ENCODE assay signal across 8 cellular contexts in the genomic region with DNA sequence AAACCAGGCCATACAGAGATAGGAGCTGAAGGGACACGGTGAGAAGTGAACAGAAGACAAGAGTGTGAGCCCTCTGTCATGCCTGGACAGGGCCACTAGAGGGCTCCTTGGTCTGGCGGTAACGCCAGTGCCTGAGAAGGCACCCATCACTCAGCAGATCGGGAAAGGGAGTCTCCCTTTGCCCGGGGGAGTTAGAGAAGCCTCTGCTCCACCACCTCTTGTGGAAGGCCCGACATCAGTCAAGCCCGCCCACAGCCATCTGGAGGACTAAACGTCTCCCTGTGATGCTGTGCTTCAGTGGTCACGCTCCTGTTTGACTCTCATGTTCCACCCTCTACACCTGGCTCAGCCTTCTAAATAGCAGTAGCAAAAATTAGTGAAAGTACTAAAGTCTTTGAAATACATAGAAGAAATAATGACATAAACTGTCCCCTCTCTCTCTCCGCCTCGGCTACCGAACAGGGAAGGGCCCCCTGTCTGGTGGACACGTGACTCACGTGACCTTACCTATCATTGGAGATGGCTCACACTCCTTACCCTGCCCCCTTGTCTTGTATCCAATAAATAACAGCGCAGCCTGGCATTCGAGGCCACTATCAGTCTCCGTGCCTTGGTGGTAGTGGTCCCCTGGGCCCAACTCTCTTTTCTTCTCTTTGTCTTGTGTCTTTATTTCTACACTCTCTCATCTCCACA.
DNase-seq lines count a peak whose midpoint lies in the region; ATAC-seq and TF ChIP-seq lines count a peak whose summit lies in the region.

No MANE protein-coding gene starts in this region.

- H3K27me3 Mint-ChIP-seq in Calu3 (ENCODE audit: unreplicated experiment), result peaks cover 100% of the 10 kb centered on the region
- H3K27me3 Mint-ChIP-seq in activated naive CD8-positive, alpha-beta T cell treated with anti-CD3 and anti-CD28 coated beads for 36 hours, result peaks cover 70% of the 10 kb centered on the region

- H3K36me3 ChIP-seq in SU-DHL-6 (ENCODE audit: low read length) (no peaks in the 10 kb centered on the region), iPS DF 6.9 (ENCODE audit: control insufficient read depth, insufficient read depth, low read length) (no peaks in the 10 kb centered on the region)

- H3K9me3 Mint-ChIP-seq in Calu3 (ENCODE audit: low read depth, unreplicated experiment), result peaks cover 6% of the 10 kb centered on the region
- peaks cover 17% of the 10 kb centered on the region for H3K9me3 Mint-ChIP-seq in activated naive CD8-positive, alpha-beta T cell treated with anti-CD3 and anti-CD28 coated beads for 36 hours

- peak; percentile 56 for TF ChIP-seq CTCF in Calu3 (IDR thresholded peaks at IDR 0.05; ENCODE audit: unreplicated experiment)
- TF ChIP-seq CTCF in SU-DHL-6 (IDR thresholded peaks at IDR 0.05; ENCODE audit: insufficient read depth, low read length, poor library complexity, severe bottlenecking), result peak; percentile 91

- no CpG with 5 or more reads among the region's 17 CpGs for WGBS in iPS DF 6.9 (ENCODE audit: insufficient coverage, insufficient read length)

- no peak overlapping the region for H3K4me3 Mint-ChIP-seq in Calu3 (ENCODE audit: low read depth, unreplicated experiment)
- no peak overlapping the region for H3K4me3 Mint-ChIP-seq in activated naive CD8-positive, alpha-beta T cell treated with anti-CD3 and anti-CD28 coated beads for 36 hours

- no peaks in the 10 kb centered on the region for H3F3A ChIP-seq in SU-DHL-6 (ENCODE audit: insufficient read depth)

- H3K9me3 ChIP-seq in SU-DHL-6 (ENCODE audit: insufficient read depth, low read length), result peaks cover 19% of the 10 kb centered on the region; the same call in 1 of the 2 replicates
- H3K9me3 ChIP-seq in iPS DF 6.9 (ENCODE audit: control insufficient read depth, insufficient read depth, low read length), result no peaks in the 10 kb centered on the region

- H3K27ac Mint-ChIP-seq in Calu3 (ENCODE audit: unreplicated experiment), result no peak overlapping the region
- H3K27ac Mint-ChIP-seq in activated naive CD8-positive, alpha-beta T cell treated with anti-CD3 and anti-CD28 coated beads for 36 hours, result no peak overlapping the region

- no peaks in the 10 kb centered on the region for H4K20me1 ChIP-seq in SU-DHL-6 (ENCODE audit: low read depth, low read length)

- no peaks in the 10 kb centered on the region for H3K9me2 ChIP-seq in SU-DHL-6 (replicated peaks; ENCODE audit: insufficient read depth, low read length)

- peaks cover 9% of the 10 kb centered on the region for H3K4me1 Mint-ChIP-seq in Calu3 (ENCODE audit: low read depth, unreplicated experiment)
- H3K4me1 Mint-ChIP-seq in activated naive CD8-positive, alpha-beta T cell treated with anti-CD3 and anti-CD28 coated beads for 36 hours, result peaks cover 3% of the 10 kb centered on the region

- H3K4me1 ChIP-seq in iPS DF 6.9 (ENCODE audit: control insufficient read depth, insufficient read depth, low read length), result no peaks in the 10 kb centered on the region

- CTCF ChIA-PET in Calu3 (lab: Charles Lee), result no interaction called here

- peak overlapping the region; percentile 32 for H3K4me3 ChIP-seq in Jurkat, Clone E6-1 (ENCODE audit: low read length)
- H3K4me3 ChIP-seq in SU-DHL-6 (ENCODE audit: insufficient read depth, low read length, poor library complexity, severe bottlenecking) (no peak overlapping the region), iPS DF 6.9 (ENCODE audit: low read length) (no peak overlapping the region)

- H3K9ac ChIP-seq in SU-DHL-6 (ENCODE audit: low read length), result no peak overlapping the region

- H2AFZ ChIP-seq in SU-DHL-6 (ENCODE audit: low read depth, low read length, severe bottlenecking), result no peak overlapping the region

- intact Hi-C loops in Calu3 (cut with micrococcal nuclease; ENCODE audit: unreplicated experiment), result no loop called here

- H3K4me2 ChIP-seq in SU-DHL-6 (ENCODE audit: low read depth, low read length, poor library complexity, severe bottlenecking), result no peak overlapping the region

- no peaks in the 10 kb centered on the region for H3K79me2 ChIP-seq in SU-DHL-6 (ENCODE audit: insufficient read depth, low read length)

- H3K27ac ChIP-seq in SU-DHL-6 (ENCODE audit: low read depth, low read length) (no peak overlapping the region), iPS DF 6.9 (ENCODE audit: low read length) (no peak overlapping the region)

- ATAC-seq in GM18907 (IDR thresholded peaks at IDR 0.05; ENCODE audit: unreplicated experiment), result no peak
- no peak for ATAC-seq in HG03439 (IDR thresholded peaks at IDR 0.05; ENCODE audit: unreplicated experiment)

- DNase-seq in Calu3 (peak; percentile 70), iPS DF 6.9 (ENCODE audit: low read depth, low spot score) (peak; percentile 39)
- DNase-seq in Jurkat, Clone E6-1 (ENCODE audit: low read depth, low spot score), result peak; percentile 38
- DNase-seq in activated naive CD8-positive, alpha-beta T cell treated with anti-CD3 and anti-CD28 coated beads for 36 hours, result peak; percentile 59
- peak; percentile 16 to 53 for DNase-seq in stimulated activated CD4-positive, alpha-beta T cell treated with anti-CD3 and anti-CD28 coated beads, Interleukin-15, amount 100 ng/mL, for 48 hours (ENCODE audit: low read depth in 2 of 2)

- no peaks in the 10 kb centered on the region for H3K36me3 Mint-ChIP-seq in Calu3 (ENCODE audit: insufficient read depth, unreplicated experiment)
- no peaks in the 10 kb centered on the region for H3K36me3 Mint-ChIP-seq in activated naive CD8-positive, alpha-beta T cell treated with anti-CD3 and anti-CD28 coated beads for 36 hours

- H3K27me3 ChIP-seq in SU-DHL-6 (ENCODE audit: low read length) (0 out of 2 replicates have a peak, but pooled peaks cover 3% of the 10 kb centered on the region), iPS DF 6.9 (ENCODE audit: control insufficient read depth, insufficient read depth, low read length) (no peaks in the 10 kb centered on the region; the same call in 1 of the 2 replicates)

- no TSS peak for BruUV-seq in Calu3 (replicated peaks; lab: Mats Ljungman, UMichigan)
